8 cellular contexts compared by ENCODE assay signal in genomic region chr1:224205932-224206538, GRCh38. TPM values are rescaled to one million over a fixed set of nuclear protein-coding genes. Genes with fewer than 3 reads are reported as not detected.
DNase-seq lines count a peak whose midpoint lies in the region; ATAC-seq, FAIRE-seq and TF ChIP-seq lines count a peak whose summit lies in the region.
"Not testable (repeated sequence)": the region's sequence is repeated elsewhere in the genome, so short reads cannot be mapped to it uniquely, and the experiment has no call there.

No MANE protein-coding gene starts in this region.

- not testable (repeated sequence) for BruUV-seq in endothelial cell of umbilical vein (replicated peaks; lab: Mats Ljungman, UMichigan)

- not testable (repeated sequence) for H3K4me3 ChIP-seq in Karpas-422 (ENCODE audit: low read length); endothelial cell of umbilical vein (replicated peaks in 1 of 3; ENCODE audit: insufficient read depth in 1 of 3, low read depth in 1 of 3, low read length in 3 of 3); right lobe of liver; trophoblast cell (ENCODE audit: low read depth, low read length); thyroid gland (replicated peaks in 1 of 3)

- H3K9me1 ChIP-seq in endothelial cell of umbilical vein (replicated peaks; ENCODE audit: control insufficient read depth, extremely low read depth, insufficient read depth, low read length), result not testable (repeated sequence)

- CTCF ChIA-PET in activated B cell treated with CpG ODN at 0.5 μM for 24 hours (lab: Charles Lee), result not testable (repeated sequence)
- CTCF ChIA-PET in endothelial cell of umbilical vein (lab: Charles Lee), result interaction anchor here (1.1 to 1.5 kb wide), 2 partner anchors 35 to 39 kb away, joined by 3 read pairs; no protein-coding TSS in a partner anchor

- not testable (repeated sequence) for H3K4me2 ChIP-seq in Karpas-422 (ENCODE audit: low read depth, low read length, poor library complexity, severe bottlenecking); trophoblast cell (ENCODE audit: low read length)
- peak overlapping the region; percentile 30 for H3K4me2 ChIP-seq in endothelial cell of umbilical vein (ENCODE audit: insufficient read depth, low read length)

- peak overlapping the region; percentile 74 for H4K8ac ChIP-seq in trophoblast cell (ENCODE audit: low read depth, low read length)

- H2BK5ac ChIP-seq in trophoblast cell (ENCODE audit: low read depth, low read length, poor library complexity), result peak overlapping the region; percentile 86

- not testable (repeated sequence) for H3K23ac ChIP-seq in trophoblast cell (ENCODE audit: low read length)

- H2BK120ac ChIP-seq in trophoblast cell (ENCODE audit: insufficient read depth, low read length, poor library complexity), result peak overlapping the region; percentile 63

- POLR2A ChIA-PET in activated B cell treated with CpG ODN at 0.5 μM for 24 hours (lab: Charles Lee), result interaction anchor here (1.0 to 2.3 kb wide), 3 partner anchors 8 to 40 kb away, joined by 5 to 10 read pairs (median 7); partner anchors contain the start of gene DEGS1
- POLR2A ChIA-PET in endothelial cell of umbilical vein (lab: Charles Lee), result not testable (repeated sequence)

- H3K14ac ChIP-seq in trophoblast cell (ENCODE audit: low read length), result peak overlapping the region; percentile 75

- H3K9me3 ChIP-seq in Karpas-422 (ENCODE audit: low read length); endothelial cell of umbilical vein (replicated peaks; ENCODE audit: control insufficient read depth, insufficient read depth, low read length); right lobe of liver; trophoblast cell (ENCODE audit: insufficient read depth, low read depth, low read length); thyroid gland: not testable (repeated sequence)

- H3K4me1 ChIP-seq in Karpas-422 (ENCODE audit: low read length) (peaks cover 23% of the 10 kb centered on the region), endothelial cell of umbilical vein (ENCODE audit: control insufficient read depth, extremely low read depth, insufficient read depth, low read length) (peaks cover 16% of the 10 kb centered on the region), right lobe of liver (peaks cover 0 to 38% (median 11%) of the 10 kb centered on the region in 4 donors), trophoblast cell (ENCODE audit: control insufficient read depth in 1 of 2, insufficient read depth in 2 of 2, low read length in 2 of 2) (peaks cover 23 to 27% of the 10 kb centered on the region in 2 experiments), thyroid gland (peaks cover 25 to 36% of the 10 kb centered on the region in 2 donors)

- H3K36me3 ChIP-seq in Karpas-422 (ENCODE audit: insufficient read depth, low read length); endothelial cell of umbilical vein (ENCODE audit: control insufficient read depth in 2 of 2, extremely low read depth in 1 of 2, insufficient read depth in 2 of 2, low read length in 2 of 2); right lobe of liver; trophoblast cell (ENCODE audit: control insufficient read depth in 1 of 2, insufficient read depth in 2 of 2, low read length in 2 of 2); thyroid gland: not testable (repeated sequence)

- H2AK5ac ChIP-seq in trophoblast cell (ENCODE audit: low read length), result peak overlapping the region; percentile 64

- not testable (repeated sequence) for H3K9ac ChIP-seq in Karpas-422 (ENCODE audit: low read length); trophoblast cell (ENCODE audit: low read length)
- peak overlapping the region; percentile 32 for H3K9ac ChIP-seq in endothelial cell of umbilical vein (replicated peaks; ENCODE audit: extremely low read depth, insufficient read depth, low read length)

- not testable (repeated sequence) for H3K79me2 ChIP-seq in Karpas-422 (ENCODE audit: low read length); endothelial cell of umbilical vein (ENCODE audit: control insufficient read depth, insufficient read depth, low read length); trophoblast cell (ENCODE audit: control insufficient read depth, insufficient read depth, low read length, poor library complexity)

- FAIRE-seq in endothelial cell of umbilical vein (lab: Jason Lieb, UNC), result not testable (repeated sequence)

- not testable (repeated sequence) for H3K9me3 Mint-ChIP-seq in activated B cell treated with CpG ODN at 0.5 μM for 24 hours; activated naive CD8-positive, alpha-beta T cell treated with anti-CD3 and anti-CD28 coated beads, Interleukin-2, amount 50 U/mL, for 24 hours

- peak overlapping the region; percentile 40 for H3K4ac ChIP-seq in trophoblast cell (ENCODE audit: low read depth, low read length)

- peak overlapping the region; percentile 65 for H2BK12ac ChIP-seq in trophoblast cell (ENCODE audit: low read length)

- peak overlapping the region; percentile 68 for H3K4me3 Mint-ChIP-seq in activated B cell treated with CpG ODN at 0.5 μM for 24 hours
- H3K4me3 Mint-ChIP-seq in activated naive CD8-positive, alpha-beta T cell treated with anti-CD3 and anti-CD28 coated beads, Interleukin-2, amount 50 U/mL, for 24 hours, result peak overlapping the region; percentile 54

- H3K79me1 ChIP-seq in trophoblast cell (ENCODE audit: low read length), result peaks cover 18% of the 10 kb centered on the region

- intact Hi-C loops in activated B cell treated with CpG ODN at 0.5 μM for 24 hours (cut with micrococcal nuclease) (loop anchor here (1.0 to 2.0 kb wide), 3 partner anchors 13 to 39 kb away; no protein-coding TSS in a partner anchor), endothelial cell of umbilical vein (cut with micrococcal nuclease) (loop anchor here (2.0 kb wide), 1 partner anchor 23 kb away; the partner anchor contains the start of gene DEGS1)
- intact Hi-C loops in right lobe of liver (cut with DNase I); thyroid gland (cut with DNase I): not testable (repeated sequence)

- H3K4me1 Mint-ChIP-seq in activated B cell treated with CpG ODN at 0.5 μM for 24 hours, result peaks cover 46% of the 10 kb centered on the region
- H3K4me1 Mint-ChIP-seq in activated naive CD8-positive, alpha-beta T cell treated with anti-CD3 and anti-CD28 coated beads, Interleukin-2, amount 50 U/mL, for 24 hours, result peaks cover 17% of the 10 kb centered on the region

- ATAC-seq in activated B cell treated with CpG ODN at 0.5 μM for 24 hours (ENCODE audit: low read depth); activated naive CD8-positive, alpha-beta T cell treated with anti-CD3 and anti-CD28 coated beads, Interleukin-2, amount 50 U/mL, for 24 hours: not testable (repeated sequence)
- ATAC-seq in right lobe of liver, result peak; percentile 45 to 66 (median 59)

- not testable (repeated sequence) for H3K36me3 Mint-ChIP-seq in activated B cell treated with CpG ODN at 0.5 μM for 24 hours (ENCODE audit: low read depth); activated naive CD8-positive, alpha-beta T cell treated with anti-CD3 and anti-CD28 coated beads, Interleukin-2, amount 50 U/mL, for 24 hours (ENCODE audit: low read depth)

- H4K20me1 ChIP-seq in Karpas-422 (ENCODE audit: insufficient read depth, low read depth, low read length); endothelial cell of umbilical vein (replicated peaks; ENCODE audit: control insufficient read depth, extremely low read depth, insufficient read depth, low read length): not testable (repeated sequence)

- H3K27ac Mint-ChIP-seq in activated B cell treated with CpG ODN at 0.5 μM for 24 hours, result peak overlapping the region; percentile 87
- peak overlapping the region; percentile 72 for H3K27ac Mint-ChIP-seq in activated naive CD8-positive, alpha-beta T cell treated with anti-CD3 and anti-CD28 coated beads, Interleukin-2, amount 50 U/mL, for 24 hours

- H3K27ac ChIP-seq in C4-2B (peak overlapping the region; percentile 92), endothelial cell of umbilical vein (ENCODE audit: insufficient read depth, low read depth, low read length) (peak overlapping the region; percentile 61), right lobe of liver (peak overlapping the region in 2 of 3 donors; percentile 39 to 48), trophoblast cell (ENCODE audit: low read depth, low read length) (peak overlapping the region; percentile 70), thyroid gland (peak overlapping the region; percentile 70 to 86 (median 85))
- H3K27ac ChIP-seq in Karpas-422 (ENCODE audit: low read length), result not testable (repeated sequence)

- H4K12ac ChIP-seq in trophoblast cell (ENCODE audit: low read depth, low read length), result not testable (repeated sequence)

- TF ChIP-seq POLR2A in endothelial cell of umbilical vein (IDR thresholded peaks at IDR 0.05; ENCODE audit: low read depth, low read length); right lobe of liver (IDR thresholded peaks at IDR 0.05); thyroid gland (IDR thresholded peaks at IDR 0.05): not testable (repeated sequence)

- peak overlapping the region; percentile 51 for H4K91ac ChIP-seq in trophoblast cell (ENCODE audit: low read depth, low read length)

- not testable (repeated sequence) for H2AFZ ChIP-seq in Karpas-422 (ENCODE audit: low read length); trophoblast cell (ENCODE audit: insufficient read depth, low read length, poor library complexity)
- peak overlapping the region; percentile 77 for H2AFZ ChIP-seq in endothelial cell of umbilical vein (ENCODE audit: low read depth, low read length)

- H3K27me3 Mint-ChIP-seq in activated B cell treated with CpG ODN at 0.5 μM for 24 hours; activated naive CD8-positive, alpha-beta T cell treated with anti-CD3 and anti-CD28 coated beads, Interleukin-2, amount 50 U/mL, for 24 hours: not testable (repeated sequence)

- WGBS in right lobe of liver (ENCODE audit: insufficient coverage, low coverage, low lambda C conversion rate, missing lambda C conversion rate), result 56% methylated on average over 6 of the region's 10 CpGs
- WGBS in trophoblast cell (ENCODE audit: extremely low coverage, insufficient coverage, insufficient read length), result no CpG with 5 or more reads among the region's 10 CpGs
- 83 to 86% methylated on average over 10 of the region's 10 CpGs for WGBS in thyroid gland, 2 donors

- DNase-seq in Karpas-422, result peak; percentile 17
- not testable (repeated sequence) for DNase-seq in activated B cell treated with CpG ODN at 0.5 μM for 24 hours; activated naive CD8-positive, alpha-beta T cell treated with anti-CD3 and anti-CD28 coated beads, Interleukin-2, amount 50 U/mL, for 24 hours; endothelial cell of umbilical vein (ENCODE audit: low read depth, low spot score); right lobe of liver; trophoblast cell; thyroid gland

- H3K27me3 ChIP-seq in Karpas-422 (ENCODE audit: low read length); endothelial cell of umbilical vein (ENCODE audit: control insufficient read depth in 2 of 2, insufficient read depth in 2 of 2, low read length in 2 of 2); right lobe of liver; trophoblast cell (ENCODE audit: insufficient read depth, low read length); thyroid gland: not testable (repeated sequence)

- not testable (repeated sequence) for TF ChIP-seq CTCF in C4-2B (conservative IDR thresholded peaks at IDR 0.05); activated B cell treated with CpG ODN at 0.5 μM for 24 hours (IDR thresholded peaks at IDR 0.05); endothelial cell of umbilical vein (IDR thresholded peaks at IDR 0.05; ENCODE audit: extremely low read depth in 1 of 2, insufficient read depth in 1 of 2, low read depth in 1 of 2, low read length in 2 of 2); right lobe of liver (IDR thresholded peaks at IDR 0.05); thyroid gland (IDR thresholded peaks at IDR 0.05)

- not testable (repeated sequence) for H3K9me2 ChIP-seq in Karpas-422 (replicated peaks; ENCODE audit: insufficient read depth, low read length)

- not testable (repeated sequence) for H3K18ac ChIP-seq in trophoblast cell (ENCODE audit: low read length)

- dilution Hi-C loops in endothelial cell of umbilical vein (cut with MboI; ENCODE audit: extremely low pct_ligation_motif_present, low sequenced_read_pairs), result not testable (repeated sequence)

RNA-seq across cellular contexts. Expression of gene DEGS1, which starts 23.0 kb away (rescaled TPM):
- 12.9 and 36.1 TPM in 2 replicates for total RNA-seq in Karpas-422 (2014; rRNA removed; shearing (Covaris generic); ENCODE audit: low replicate concordance)
- total RNA-seq in activated B cell treated with CpG ODN at 0.5 μM for 24 hours (55.5 and 55.9 TPM in 2 replicates), endothelial cell of umbilical vein (85.8 and 87.0 TPM in 2 replicates), right lobe of liver (10 to 100 TPM; 17.9 to 43.5 (median 29.0) TPM), thyroid gland (100 to 1,000 TPM in 2 of 4 donors, 10 to 100 TPM in 2; 87.7 to 138 (median 101) TPM)
- 107 and 137 TPM in 2 replicates for polyA plus RNA-seq in endothelial cell of umbilical vein
- 82.6 and 90.9 TPM in 2 replicates for polyA plus RNA-seq in endothelial cell of umbilical vein (2011; cell fraction: cytosol; rRNA removed)
- 28.3 and 42.7 TPM in 2 replicates for polyA plus RNA-seq in endothelial cell of umbilical vein (2011; cell fraction: nucleus; rRNA removed)
- polyA plus RNA-seq in endothelial cell of umbilical vein (2012), result 72.0 and 88.4 TPM in 2 replicates
- polyA minus RNA-seq in endothelial cell of umbilical vein, result 73.6 and 89.9 TPM in 2 replicates
- polyA minus RNA-seq in endothelial cell of umbilical vein (2011; cell fraction: cytosol; rRNA and poly(A)+ RNA removed), result 40.4 TPM
- 20.0 and 46.4 TPM in 2 replicates for polyA minus RNA-seq in endothelial cell of umbilical vein (2011; cell fraction: nucleus; rRNA and poly(A)+ RNA removed)
- polyA plus RNA-seq in trophoblast cell (2013), result 45.9 and 49.7 TPM in 2 replicates
